9 cellular contexts compared by ENCODE assay signal in the genomic region with DNA sequence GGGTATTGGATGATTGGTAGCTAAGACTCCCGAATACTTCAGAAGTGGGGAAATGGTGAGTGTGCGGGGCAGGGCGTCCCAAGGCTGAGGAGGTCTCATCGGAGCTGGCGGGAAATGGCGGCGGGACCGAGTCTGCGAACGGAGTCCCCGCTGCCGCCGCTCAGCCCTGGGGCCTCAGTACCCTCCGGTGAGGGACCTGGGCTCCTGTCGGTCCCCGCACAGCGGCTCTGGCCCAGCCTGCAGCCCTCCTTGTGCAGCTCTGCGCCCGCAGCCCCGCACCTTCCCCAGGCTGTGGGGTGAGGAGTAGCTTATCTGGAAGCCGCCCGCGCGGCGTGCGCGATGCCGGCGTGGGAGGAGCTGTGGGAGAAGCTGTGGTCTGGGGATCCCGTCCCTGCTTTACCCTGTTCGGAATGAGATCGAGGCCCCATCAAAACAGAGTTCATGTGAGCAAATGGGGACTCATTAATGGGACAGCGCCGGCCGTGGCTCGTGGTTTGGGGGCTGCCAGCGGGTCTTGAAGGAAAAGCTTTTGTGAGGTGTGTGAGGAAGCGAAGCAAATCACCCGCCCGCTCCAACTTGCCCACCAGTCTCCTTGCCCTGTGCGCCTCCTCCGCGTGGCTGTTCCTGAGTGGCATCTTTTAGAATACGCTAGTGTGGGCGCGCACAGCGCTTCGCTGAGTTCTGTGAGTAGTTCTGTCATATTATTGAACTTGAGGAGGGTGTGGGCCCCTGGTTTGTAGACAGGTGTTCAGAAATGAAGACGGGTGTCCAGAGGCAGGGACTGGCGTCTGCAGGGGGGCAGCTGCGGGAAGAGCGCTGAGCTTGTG. TPM values are rescaled to one million over a fixed set of nuclear protein-coding genes. Genes with fewer than 3 reads are reported as not detected.
DNase-seq lines count a peak whose midpoint lies in the region; ATAC-seq and TF ChIP-seq lines count a peak whose summit lies in the region.
"Had no signal": no experiment of that assay in that cellular context is flagged by ENCODE, and none has a peak within 500 bp of the region (broad histone marks: within the 10 kb centered on the region; RNA-seq: fewer than 3 reads in every experiment).

No MANE protein-coding gene starts in this region.

- no peaks in the 10 kb centered on the region for H3K9me3 ChIP-seq in cardiac muscle cell (ENCODE audit: low read depth)
- peaks cover 3% of the 10 kb centered on the region for H3K9me3 ChIP-seq in psoas muscle

- H3K27ac ChIP-seq in cardiac muscle cell (peak overlapping the region; percentile 87), psoas muscle (peak overlapping the region; percentile 75)

- ATAC-seq in GM21717 (IDR thresholded peaks at IDR 0.05; ENCODE audit: unreplicated experiment) (peak; percentile 39), psoas muscle (peak; percentile 42 to 65 (median 46))

- intact Hi-C loops in psoas muscle (cut with DNase I), result no loop called here

- TF ChIP-seq CTCF in cardiac muscle cell (IDR thresholded peaks at IDR 0.05; ENCODE audit: low read depth, low read length), result no peak
- TF ChIP-seq CTCF in psoas muscle (IDR thresholded peaks at IDR 0.05), result no peak

- H3K27me3 ChIP-seq in cardiac muscle cell (no peaks in the 10 kb centered on the region), psoas muscle (ENCODE audit: insufficient read depth in 3 of 3, low read length in 2 of 3) (no peaks in the 10 kb centered on the region)

- H3K36me3 ChIP-seq in cardiac muscle cell (no peaks in the 10 kb centered on the region), psoas muscle (ENCODE audit: insufficient read depth in 1 of 2, low read depth in 1 of 2) (no peaks in the 10 kb centered on the region)

- DNase-seq in EL (peak; percentile 41), NCI-H146 treated with DMSO at 0.1 percent for 48 hours (lab: John Stamatoyannopoulos, UW; ENCODE audit: unreplicated experiment) (peak; percentile 23), cardiac muscle cell (ENCODE audit: low read depth in 1 of 2, low spot score in 1 of 2) (peak; percentile 56 to 61), psoas muscle (peak; percentile 41 to 67), DMS114 treated with DMSO at 0.1 percent for 48 hours (lab: John Stamatoyannopoulos, UW; ENCODE audit: unreplicated experiment) (no peak), NCI-H1694 (lab: John Stamatoyannopoulos, UW) (no peak)
- peak in 3 of 4 experiments; percentile 37 to 68 (median 64) for DNase-seq in activated naive CD4-positive, alpha-beta T cell (lab: John Stamatoyannopoulos, UW)

- peaks cover 5% of the 10 kb centered on the region for H3K4me1 ChIP-seq in cardiac muscle cell (ENCODE audit: low read depth)
- H3K4me1 ChIP-seq in psoas muscle, result peaks cover 9% of the 10 kb centered on the region

- H3K4me3 ChIP-seq in cardiac muscle cell (peak overlapping the region; percentile 87), psoas muscle (peak overlapping the region; percentile 77)

- 1 to 2% (median 2%) methylated on average over 49 to 52 of the region's 52 CpGs for WGBS in psoas muscle, 3 donors

RNA-seq across cellular contexts. Expression of a gene that starts 0.5 kb away (rescaled TPM):
- total RNA-seq in cardiac muscle cell (19.6 and 29.7 TPM in 2 replicates), psoas muscle (1 to 10 TPM; 2.9 to 4.8 (median 3.4) TPM)
- polyA plus RNA-seq in cardiac muscle cell (10.9 and 14.2 TPM in 2 replicates), psoas muscle (1 to 10 TPM in 2 of 3 donors, under 1 TPM in 1; 0.79 to 2.4 (median 1.3) TPM)

RNA-seq across cellular contexts. Expression of a gene that starts 32.9 kb away (rescaled TPM):
- total RNA-seq in cardiac muscle cell, result 1.7 and 2.2 TPM in 2 replicates
- polyA plus RNA-seq in cardiac muscle cell, result 0.10 and 0.81 TPM in 2 replicates
- total RNA-seq in psoas muscle, result under 1 TPM in 1 of 4 donors, not detected in 3; 0.10 TPM
- polyA plus RNA-seq in psoas muscle, result under 1 TPM in 2 of 3 donors, not detected in 1; 0.01 to 0.03 TPM
- total RNA-seq: T-helper 2 cell treated with Interferon-gamma antibody and Interleukin-4, amounts not matched to agents 100 ng/mL and 5 ng/mL, for 36 hours had no signal

Comparison
In these comparisons a context has a peak if more than half of its experiments do, and no peak if none do; other contexts are left out.
1. DNase-seq: peak in EL (single experiment), NCI-H146 treated with DMSO at 0.1 percent for 48 hours (single experiment), activated naive CD4-positive, alpha-beta T cell (3 of 4), cardiac muscle cell (2 of 2) and psoas muscle (2 of 2); none in DMS114 treated with DMSO at 0.1 percent for 48 hours (single experiment) and NCI-H1694 (single experiment).